ENCODE assay signal across 19 cellular contexts in genomic region chr7:20713792-20714191, GRCh38.
"Had no signal": no experiment of that assay in that cellular context is flagged by ENCODE, and none has a peak within 500 bp of the region (broad histone marks: within the 10 kb centered on the region; RNA-seq: fewer than 3 reads in every experiment).

No MANE protein-coding gene starts in this region.

- H3K27ac ChIP-seq: body of pancreas, dorsolateral prefrontal cortex, ovary, psoas muscle, skin epidermis, suprapubic skin, transverse colon, vagina had no signal

- H3K4me3 ChIP-seq: body of pancreas, dorsolateral prefrontal cortex, ovary, psoas muscle, skin epidermis, suprapubic skin, transverse colon, vagina had no signal

- H3K36me3 ChIP-seq: ovary, suprapubic skin, transverse colon, vagina had no signal

- H3K27me3 ChIP-seq: body of pancreas, ovary, suprapubic skin, transverse colon, vagina had no signal

- H3K4me1 ChIP-seq: body of pancreas, psoas muscle, suprapubic skin, transverse colon, vagina had no signal

- ATAC-seq: activated CD8-positive, alpha-beta memory T cell treated with anti-CD3 and anti-CD28 coated beads, Interleukin-2, amount 10 ng/mL, durations not matched to agents 7 days and 5 days; body of pancreas; naive thymus-derived CD4-positive, alpha-beta T cell; psoas muscle; right cardiac atrium had no signal

- H3K9me3 ChIP-seq: body of pancreas, ovary, psoas muscle, suprapubic skin, transverse colon, vagina had no signal

- DNase-seq: activated B cell treated with CpG ODN at 0.5 μM for 24 hours; activated CD4-positive, alpha-beta memory T cell treated with anti-CD3 and anti-CD28 coated beads, Interleukin-2, amount 10 ng/mL, durations not matched to agents 7 days and 5 days; activated CD4-positive, alpha-beta T cell treated with anti-CD3 and anti-CD28 coated beads for 4 hours; activated CD8-positive, alpha-beta memory T cell treated with anti-CD3 and anti-CD28 coated beads, Interleukin-2, amount 10 ng/mL, durations not matched to agents 7 days and 5 days; activated naive CD8-positive, alpha-beta T cell treated with anti-CD3 and anti-CD28 coated beads for 36 hours; amniotic stem cell; body of pancreas; dorsolateral prefrontal cortex; hypothalamus; immature natural killer cell; mesenchymal stem cell; naive thymus-derived CD4-positive, alpha-beta T cell; ovary; psoas muscle; right cardiac atrium; transverse colon had no signal
